In the genomic region with DNA sequence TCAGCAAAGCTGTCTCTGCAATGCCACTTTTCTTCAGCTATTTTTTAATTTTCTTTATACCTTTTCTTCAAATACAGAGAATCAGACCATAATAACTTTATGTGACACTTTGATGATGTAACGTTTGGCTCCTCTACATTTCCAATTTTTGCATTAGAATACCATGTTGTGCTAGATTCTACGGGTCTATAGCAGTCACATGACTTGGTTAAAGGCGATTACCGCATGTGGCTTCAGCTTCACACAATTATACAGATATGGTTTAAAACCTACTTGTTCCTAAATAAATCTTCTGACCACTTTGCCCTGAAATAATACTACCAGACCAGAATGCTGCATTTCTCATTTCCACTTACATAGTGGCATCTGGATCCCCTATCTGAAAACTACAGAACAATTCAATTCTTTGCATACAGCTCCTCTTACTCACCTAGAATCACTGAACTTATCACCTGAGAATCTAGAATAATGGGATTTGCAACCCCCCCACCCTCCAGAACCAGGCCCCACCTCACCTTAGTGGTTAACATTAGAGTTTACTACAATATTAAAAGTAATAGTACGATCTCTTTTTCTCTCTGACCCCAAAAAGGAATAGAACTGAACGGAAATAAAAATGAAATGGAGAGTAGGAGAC, we compare ENCODE assay signal across 9 cellular contexts. TPM values are rescaled to one million over a fixed set of nuclear protein-coding genes. Genes with fewer than 3 reads are reported as not detected.
DNase-seq lines count a peak whose midpoint lies in the region; ATAC-seq and TF ChIP-seq lines count a peak whose summit lies in the region.
"Had no signal": no experiment of that assay in that cellular context is flagged by ENCODE, and none has a peak within 500 bp of the region (broad histone marks: within the 10 kb centered on the region; RNA-seq: fewer than 3 reads in every experiment).

No MANE protein-coding gene starts in this region.

- H3K4me1 ChIP-seq in HCT116 (ENCODE audit: control insufficient read depth in 1 of 2, insufficient read depth in 2 of 2, low read length in 2 of 2): peaks cover 8 to 16% of the 10 kb centered on the region in 2 experiments; a peak in 2 of 4 replicates

- CTCF ChIA-PET in HCT116 (lab: Charles Lee): no interaction called here

- RAD21 ChIA-PET in HCT116 (lab: Charles Lee; ENCODE audit: low non-redundant PET in 1 of 2, low total read pairs in 2 of 2, uncharacterized antibody in 2 of 2, unreplicated experiment in 2 of 2): no interaction called here

- peaks cover 52% of the 10 kb centered on the region for H3K79me2 ChIP-seq in HCT116 (ENCODE audit: insufficient read depth, low read length)

- H3K9me3 ChIP-seq in HCT116 (ENCODE audit: control insufficient read depth in 1 of 2, insufficient read depth in 1 of 2, low read depth in 1 of 2, low read length in 2 of 2) (no peaks in the 10 kb centered on the region), WERI-Rb-1 (ENCODE audit: severe bottlenecking) (no peaks in the 10 kb centered on the region)

- H3K4me1 Mint-ChIP-seq in glutamatergic neuron (ENCODE audit: low read depth, unreplicated experiment): peaks cover 8% of the 10 kb centered on the region

- peaks cover 8% of the 10 kb centered on the region for H3K27me3 Mint-ChIP-seq in glutamatergic neuron (ENCODE audit: unreplicated experiment)

- 0 out of 2 replicates have a peak, but pooled peaks cover 2% of the 10 kb centered on the region for H3K9me2 ChIP-seq in HCT116 (ENCODE audit: insufficient read depth)

- H3K27ac Mint-ChIP-seq in glutamatergic neuron (ENCODE audit: unreplicated experiment): peak overlapping the region; percentile 67

- H3K4me3 ChIP-seq in HCT116 (replicated peaks in 1 of 2; ENCODE audit: low read depth in 1 of 2, low read length in 2 of 2): peak overlapping the region; percentile 84 to 85
- H3K4me3 ChIP-seq in WERI-Rb-1 (ENCODE audit: low read depth, low read length): peak overlapping the region; percentile 96
- H3K4me3 ChIP-seq in skin epidermis: peak overlapping the region; percentile 62 to 99 (median 96)

- peak overlapping the region; percentile 73 for H3K9ac ChIP-seq in HCT116 (ENCODE audit: low read length)

- DNase-seq in HCT116 (ENCODE audit: low read depth, low spot score) (no peak), WERI-Rb-1 (no peak), glutamatergic neuron (no peak), nucleus accumbens (lab: John Stamatoyannopoulos, UW) (no peak), GM10266 (ENCODE audit: extremely low spot score) (no peak), caudate nucleus (lab: John Stamatoyannopoulos, UW) (no peak)
- DNase-seq: NCI-H1105 had no signal

- H3K4me2 ChIP-seq in HCT116 (ENCODE audit: low read length): peak overlapping the region; percentile 81

- TF ChIP-seq CTCF in HCT116 (IDR thresholded peaks at IDR 0.05 in 2 of 3, conservative IDR thresholded peaks at IDR 0.05 in 1 of 3; ENCODE audit: borderline replicate concordance in 1 of 3, insufficient read depth in 1 of 3, low read depth in 2 of 3, low read length in 2 of 3) (no peak), WERI-Rb-1 (IDR thresholded peaks at IDR 0.05; ENCODE audit: low read depth, low read length) (no peak), glutamatergic neuron (IDR thresholded peaks at IDR 0.05; ENCODE audit: partially characterized antibody, unreplicated experiment) (no peak), GM10266 (IDR thresholded peaks at IDR 0.05; ENCODE audit: control insufficient read depth, insufficient read depth, low read depth, missing control alignments) (no peak)

- no peaks in the 10 kb centered on the region for H4K20me1 ChIP-seq in HCT116 (ENCODE audit: insufficient read depth)

- H3K36me3 ChIP-seq in HCT116 (ENCODE audit: control insufficient read depth in 1 of 2, insufficient read depth in 2 of 2, low read length in 2 of 2): peaks cover 0 to 13% of the 10 kb centered on the region in 2 experiments; a peak in 2 of 4 replicates
- peaks cover 23% of the 10 kb centered on the region for H3K36me3 ChIP-seq in WERI-Rb-1

- POLR2A ChIA-PET in HCT116 (lab: Charles Lee): no interaction called here

- peaks cover 8% of the 10 kb centered on the region for H3K9me3 Mint-ChIP-seq in glutamatergic neuron (ENCODE audit: unreplicated experiment)

- intact Hi-C loops in HCT116 (cut with micrococcal nuclease): loop anchor here (5.0 kb wide), 1 partner anchor 311 kb away; a partner anchor contains a TSS

- no peak for TF ChIP-seq POLR2A in HCT116 (IDR thresholded peaks at IDR 0.05; ENCODE audit: borderline replicate concordance, extremely low read depth, insufficient read depth, insufficient read length)

- no peak overlapping the region for H2AFZ ChIP-seq in HCT116 (ENCODE audit: low read depth, low read length, poor library complexity, severe bottlenecking)

- no peak for TF ChIP-seq RAD21 in HCT116 (IDR thresholded peaks at IDR 0.05; ENCODE audit: low read depth)

- H3K4me3 Mint-ChIP-seq in glutamatergic neuron (ENCODE audit: unreplicated experiment): peak overlapping the region; percentile 91

- ATAC-seq in HCT116 (no peak), HG03095 (IDR thresholded peaks at IDR 0.05; ENCODE audit: unreplicated experiment) (no peak)

- no peaks in the 10 kb centered on the region for H3K36me3 Mint-ChIP-seq in glutamatergic neuron (ENCODE audit: unreplicated experiment)

- H3K27ac ChIP-seq in HCT116 (ENCODE audit: low read depth, low read length): no peak overlapping the region
- no peak overlapping the region for H3K27ac ChIP-seq in WERI-Rb-1
- peak overlapping the region in 20 of 21 experiments; percentile 82 to 99 (median 94) for H3K27ac ChIP-seq in skin epidermis
- H3K27ac ChIP-seq in caudate nucleus (ENCODE audit: low read depth, low read length): no peak overlapping the region

- H3K27me3 ChIP-seq in HCT116 (ENCODE audit: insufficient read depth, low read length) (no peaks in the 10 kb centered on the region), WERI-Rb-1 (ENCODE audit: insufficient read depth, low read depth, severe bottlenecking) (no peaks in the 10 kb centered on the region)

- BruUV-seq in HCT116 (replicated peaks; lab: Mats Ljungman, UMichigan): TSS peak; percentile 60

TF ChIP-seq in HCT116, 20 proteins besides CTCF, POLR2A, EP300 and RAD21:
- no peak for TF ChIP-seq EGR1 (IDR thresholded peaks at IDR 0.05; ENCODE audit: low read depth)
- TF ChIP-seq CBX3 (IDR thresholded peaks at IDR 0.05; ENCODE audit: low read depth): no peak
- TF ChIP-seq TCF7L2 (IDR thresholded peaks at IDR 0.05; ENCODE audit: borderline replicate concordance, extremely low read depth, insufficient read depth, insufficient read length): no peak
- TF ChIP-seq, protein P1, sequence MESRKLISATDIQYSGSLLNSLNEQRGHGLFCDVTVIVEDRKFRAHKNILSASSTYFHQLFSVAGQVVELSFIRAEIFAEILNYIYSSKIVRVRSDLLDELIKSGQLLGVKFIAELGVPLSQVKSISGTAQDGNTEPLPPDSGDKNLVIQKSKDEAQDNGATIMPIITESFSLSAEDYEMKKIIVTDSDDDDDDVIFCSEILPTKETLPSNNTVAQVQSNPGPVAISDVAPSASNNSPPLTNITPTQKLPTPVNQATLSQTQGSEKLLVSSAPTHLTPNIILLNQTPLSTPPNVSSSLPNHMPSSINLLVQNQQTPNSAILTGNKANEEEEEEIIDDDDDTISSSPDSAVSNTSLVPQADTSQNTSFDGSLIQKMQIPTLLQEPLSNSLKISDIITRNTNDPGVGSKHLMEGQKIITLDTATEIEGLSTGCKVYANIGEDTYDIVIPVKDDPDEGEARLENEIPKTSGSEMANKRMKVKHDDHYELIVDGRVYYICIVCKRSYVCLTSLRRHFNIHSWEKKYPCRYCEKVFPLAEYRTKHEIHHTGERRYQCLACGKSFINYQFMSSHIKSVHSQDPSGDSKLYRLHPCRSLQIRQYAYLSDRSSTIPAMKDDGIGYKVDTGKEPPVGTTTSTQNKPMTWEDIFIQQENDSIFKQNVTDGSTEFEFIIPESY (IDR thresholded peaks at IDR 0.05; ENCODE audit: extremely low read depth, insufficient replicate concordance, low read length): no peak
- TF ChIP-seq, protein P2, sequence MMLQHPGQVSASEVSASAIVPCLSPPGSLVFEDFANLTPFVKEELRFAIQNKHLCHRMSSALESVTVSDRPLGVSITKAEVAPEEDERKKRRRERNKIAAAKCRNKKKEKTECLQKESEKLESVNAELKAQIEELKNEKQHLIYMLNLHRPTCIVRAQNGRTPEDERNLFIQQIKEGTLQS (IDR thresholded peaks at IDR 0.05): no peak
- TF ChIP-seq JUND (IDR thresholded peaks at IDR 0.05): no peak
- TF ChIP-seq, protein P3, sequence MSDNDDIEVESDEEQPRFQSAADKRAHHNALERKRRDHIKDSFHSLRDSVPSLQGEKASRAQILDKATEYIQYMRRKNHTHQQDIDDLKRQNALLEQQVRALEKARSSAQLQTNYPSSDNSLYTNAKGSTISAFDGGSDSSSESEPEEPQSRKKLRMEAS (IDR thresholded peaks at IDR 0.05): no peak
- TF ChIP-seq POLR2AphosphoS5 (IDR thresholded peaks at IDR 0.05; ENCODE audit: low read depth, low read length): no peak
- TF ChIP-seq SIN3A (IDR thresholded peaks at IDR 0.05; ENCODE audit: low read depth): no peak
- TF ChIP-seq CEBPB (IDR thresholded peaks at IDR 0.05; ENCODE audit: low read depth): no peak
- no peak for TF ChIP-seq SRF (IDR thresholded peaks at IDR 0.05; ENCODE audit: low read depth)
- no peak for TF ChIP-seq EZH2phosphoT487 (IDR thresholded peaks at IDR 0.05; ENCODE audit: borderline replicate concordance)

RNA-seq across cellular contexts. Expression of a gene that starts 1.3 kb away (rescaled TPM):
- total RNA-seq in HCT116 (2021; ENCODE audit: unreplicated experiment) (72.6 TPM), glutamatergic neuron (ENCODE audit: unreplicated experiment) (83.5 TPM)
- polyA plus RNA-seq in HCT116 (2012): 32.2 and 34.5 TPM in 2 replicates

Comparison
In these comparisons a context has a peak if more than half of its experiments do, and no peak if none do; other contexts are left out.
1. H3K27ac ChIP-seq: peak in skin epidermis (20 of 21); none in HCT116 (single experiment), WERI-Rb-1 (single experiment) and caudate nucleus (single experiment).
2. Peak in every context shown above with its lines, with median percentiles within 50 percentile points of each other: H3K4me3 ChIP-seq.